1 cellular context compared by ENCODE assay signal in the genomic region with DNA sequence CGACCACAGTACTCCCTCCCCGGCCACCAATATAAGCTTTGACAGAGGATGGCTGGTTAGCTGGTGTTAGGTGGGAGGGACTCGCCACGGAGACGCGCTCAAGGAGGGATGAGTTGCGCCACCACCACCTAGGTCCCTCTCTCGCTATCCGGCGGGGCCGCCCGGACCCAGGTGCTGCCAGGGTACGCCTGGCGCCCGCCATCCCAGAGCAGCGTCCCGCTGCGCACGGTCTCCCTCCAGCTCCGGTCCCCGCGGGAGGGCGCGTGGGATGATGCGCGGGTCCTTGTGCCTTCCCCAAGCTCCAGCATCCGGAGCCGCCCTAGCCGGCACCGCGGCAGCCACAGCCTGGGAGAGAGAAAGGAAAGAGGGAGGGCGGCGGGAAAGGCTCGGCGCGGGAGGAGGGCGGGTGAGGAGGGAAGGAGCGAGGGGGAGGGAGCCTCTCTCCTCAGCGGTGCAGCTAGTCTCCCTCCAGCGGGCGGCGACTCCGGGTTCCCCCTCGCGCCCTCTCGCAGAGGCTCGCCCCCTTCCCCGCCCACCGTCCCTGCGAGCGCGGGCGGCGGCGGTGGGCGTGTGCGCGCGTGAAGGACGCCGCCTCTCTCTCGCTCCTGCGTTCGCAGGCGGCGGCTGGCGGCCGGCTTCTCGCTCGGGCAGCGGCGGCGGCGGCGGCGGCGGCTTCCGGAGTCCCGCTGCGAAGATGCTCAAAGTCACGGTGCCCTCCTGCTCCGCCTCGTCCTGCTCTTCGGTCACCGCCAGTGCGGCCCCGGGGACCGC.
TF ChIP-seq lines count a peak whose summit lies in the region.

A gene (plus strand): TSS at position 595 of the 771 bp plus-strand sequence. CDS start 100 bp downstream, at position 695.

TF ChIP-seq in GM12878, 131 proteins besides CTCF, POLR2A, EP300 and RAD21 (continued from another document and continues in another):
- TF ChIP-seq, protein P1, sequence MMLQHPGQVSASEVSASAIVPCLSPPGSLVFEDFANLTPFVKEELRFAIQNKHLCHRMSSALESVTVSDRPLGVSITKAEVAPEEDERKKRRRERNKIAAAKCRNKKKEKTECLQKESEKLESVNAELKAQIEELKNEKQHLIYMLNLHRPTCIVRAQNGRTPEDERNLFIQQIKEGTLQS (IDR thresholded peaks at IDR 0.05; ENCODE audit: borderline replicate concordance, extremely low read depth, low read depth, low read length): no peak
- TF ChIP-seq RCOR1 (conservative IDR thresholded peaks at IDR 0.05; ENCODE audit: low read depth, low read length): no peak
- no peak for TF ChIP-seq KDM1A (IDR thresholded peaks at IDR 0.05; ENCODE audit: borderline replicate concordance)
- no peak for TF ChIP-seq MYC (IDR thresholded peaks at IDR 0.05; ENCODE audit: insufficient read depth, insufficient read length, insufficient replicate concordance, low read length, severe bottlenecking)
- TF ChIP-seq SUZ12 (IDR thresholded peaks at IDR 0.05; ENCODE audit: unreplicated experiment): no peak
- TF ChIP-seq CHD2 (IDR thresholded peaks at IDR 0.05; ENCODE audit: borderline replicate concordance, low read depth, low read length): no peak
- TF ChIP-seq, protein P2, sequence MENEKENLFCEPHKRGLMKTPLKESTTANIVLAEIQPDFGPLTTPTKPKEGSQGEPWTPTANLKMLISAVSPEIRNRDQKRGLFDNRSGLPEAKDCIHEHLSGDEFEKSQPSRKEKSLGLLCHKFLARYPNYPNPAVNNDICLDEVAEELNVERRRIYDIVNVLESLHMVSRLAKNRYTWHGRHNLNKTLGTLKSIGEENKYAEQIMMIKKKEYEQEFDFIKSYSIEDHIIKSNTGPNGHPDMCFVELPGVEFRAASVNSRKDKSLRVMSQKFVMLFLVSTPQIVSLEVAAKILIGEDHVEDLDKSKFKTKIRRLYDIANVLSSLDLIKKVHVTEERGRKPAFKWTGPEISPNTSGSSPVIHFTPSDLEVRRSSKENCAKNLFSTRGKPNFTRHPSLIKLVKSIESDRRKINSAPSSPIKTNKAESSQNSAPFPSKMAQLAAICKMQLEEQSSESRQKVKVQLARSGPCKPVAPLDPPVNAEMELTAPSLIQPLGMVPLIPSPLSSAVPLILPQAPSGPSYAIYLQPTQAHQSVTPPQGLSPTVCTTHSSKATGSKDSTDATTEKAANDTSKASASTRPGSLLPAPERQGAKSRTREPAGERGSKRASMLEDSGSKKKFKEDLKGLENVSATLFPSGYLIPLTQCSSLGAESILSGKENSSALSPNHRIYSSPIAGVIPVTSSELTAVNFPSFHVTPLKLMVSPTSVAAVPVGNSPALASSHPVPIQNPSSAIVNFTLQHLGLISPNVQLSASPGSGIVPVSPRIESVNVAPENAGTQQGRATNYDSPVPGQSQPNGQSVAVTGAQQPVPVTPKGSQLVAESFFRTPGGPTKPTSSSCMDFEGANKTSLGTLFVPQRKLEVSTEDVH (IDR thresholded peaks at IDR 0.05; ENCODE audit: low read depth, partially characterized antibody): no peak
- TF ChIP-seq ZBED1 (IDR thresholded peaks at IDR 0.05; ENCODE audit: borderline replicate concordance): no peak
- no peak for TF ChIP-seq NR2C1 (IDR thresholded peaks at IDR 0.05)
- TF ChIP-seq, protein P3, sequence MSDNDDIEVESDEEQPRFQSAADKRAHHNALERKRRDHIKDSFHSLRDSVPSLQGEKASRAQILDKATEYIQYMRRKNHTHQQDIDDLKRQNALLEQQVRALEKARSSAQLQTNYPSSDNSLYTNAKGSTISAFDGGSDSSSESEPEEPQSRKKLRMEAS (IDR thresholded peaks at IDR 0.05; ENCODE audit: low read depth, low read length): no peak
- no peak for TF ChIP-seq YBX1 (IDR thresholded peaks at IDR 0.05)
- no peak for TF ChIP-seq STAT1 (conservative IDR thresholded peaks at IDR 0.05)
- TF ChIP-seq, protein P4, sequence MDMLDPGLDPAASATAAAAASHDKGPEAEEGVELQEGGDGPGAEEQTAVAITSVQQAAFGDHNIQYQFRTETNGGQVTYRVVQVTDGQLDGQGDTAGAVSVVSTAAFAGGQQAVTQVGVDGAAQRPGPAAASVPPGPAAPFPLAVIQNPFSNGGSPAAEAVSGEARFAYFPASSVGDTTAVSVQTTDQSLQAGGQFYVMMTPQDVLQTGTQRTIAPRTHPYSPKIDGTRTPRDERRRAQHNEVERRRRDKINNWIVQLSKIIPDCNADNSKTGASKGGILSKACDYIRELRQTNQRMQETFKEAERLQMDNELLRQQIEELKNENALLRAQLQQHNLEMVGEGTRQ (IDR thresholded peaks at IDR 0.05; ENCODE audit: borderline replicate concordance, low read depth, low read length): no peak
- TF ChIP-seq NR2C2 (IDR thresholded peaks at IDR 0.05; ENCODE audit: borderline replicate concordance, control insufficient read depth, insufficient read length, low read depth): no peak
- no peak for TF ChIP-seq SPI1 (IDR thresholded peaks at IDR 0.05; ENCODE audit: borderline replicate concordance, insufficient read depth, low read depth, low read length)
- no peak for TF ChIP-seq NRF1 (conservative IDR thresholded peaks at IDR 0.05; ENCODE audit: low read depth, low read length)
- TF ChIP-seq PAX5 (IDR thresholded peaks at IDR 0.05; ENCODE audit: borderline replicate concordance, low read depth, low read length): no peak
- peak; percentile 21; the same call in 1 of the 2 replicates for TF ChIP-seq SMC3 (IDR thresholded peaks at IDR 0.05; ENCODE audit: borderline replicate concordance, low read length)
- TF ChIP-seq, protein P5, sequence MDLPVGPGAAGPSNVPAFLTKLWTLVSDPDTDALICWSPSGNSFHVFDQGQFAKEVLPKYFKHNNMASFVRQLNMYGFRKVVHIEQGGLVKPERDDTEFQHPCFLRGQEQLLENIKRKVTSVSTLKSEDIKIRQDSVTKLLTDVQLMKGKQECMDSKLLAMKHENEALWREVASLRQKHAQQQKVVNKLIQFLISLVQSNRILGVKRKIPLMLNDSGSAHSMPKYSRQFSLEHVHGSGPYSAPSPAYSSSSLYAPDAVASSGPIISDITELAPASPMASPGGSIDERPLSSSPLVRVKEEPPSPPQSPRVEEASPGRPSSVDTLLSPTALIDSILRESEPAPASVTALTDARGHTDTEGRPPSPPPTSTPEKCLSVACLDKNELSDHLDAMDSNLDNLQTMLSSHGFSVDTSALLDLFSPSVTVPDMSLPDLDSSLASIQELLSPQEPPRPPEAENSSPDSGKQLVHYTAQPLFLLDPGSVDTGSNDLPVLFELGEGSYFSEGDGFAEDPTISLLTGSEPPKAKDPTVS (IDR thresholded peaks at IDR 0.05; ENCODE audit: low read depth, low read length): no peak
- TF ChIP-seq SP1 (IDR thresholded peaks at IDR 0.05; ENCODE audit: low read depth, low read length): no peak
- TF ChIP-seq EZH2 (IDR thresholded peaks at IDR 0.05; ENCODE audit: borderline replicate concordance, control insufficient read depth, low read depth, low read length): no peak
- TF ChIP-seq MXI1 (IDR thresholded peaks at IDR 0.05; ENCODE audit: low read depth, low read length): no peak; the same call in 1 of the 2 replicates
- no peak for TF ChIP-seq HDAC2 (IDR thresholded peaks at IDR 0.05)
- TF ChIP-seq TCF7 (IDR thresholded peaks at IDR 0.05; ENCODE audit: borderline replicate concordance): no peak
- no peak for TF ChIP-seq NFIC (IDR thresholded peaks at IDR 0.05; ENCODE audit: low read depth, low read length)
- no peak for TF ChIP-seq POLR2AphosphoS2 (IDR thresholded peaks at IDR 0.05; ENCODE audit: low read depth, low read length)
- TF ChIP-seq, protein P6, sequence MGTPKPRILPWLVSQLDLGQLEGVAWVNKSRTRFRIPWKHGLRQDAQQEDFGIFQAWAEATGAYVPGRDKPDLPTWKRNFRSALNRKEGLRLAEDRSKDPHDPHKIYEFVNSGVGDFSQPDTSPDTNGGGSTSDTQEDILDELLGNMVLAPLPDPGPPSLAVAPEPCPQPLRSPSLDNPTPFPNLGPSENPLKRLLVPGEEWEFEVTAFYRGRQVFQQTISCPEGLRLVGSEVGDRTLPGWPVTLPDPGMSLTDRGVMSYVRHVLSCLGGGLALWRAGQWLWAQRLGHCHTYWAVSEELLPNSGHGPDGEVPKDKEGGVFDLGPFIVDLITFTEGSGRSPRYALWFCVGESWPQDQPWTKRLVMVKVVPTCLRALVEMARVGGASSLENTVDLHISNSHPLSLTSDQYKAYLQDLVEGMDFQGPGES (IDR thresholded peaks at IDR 0.05): no peak
- TF ChIP-seq, protein P7, sequence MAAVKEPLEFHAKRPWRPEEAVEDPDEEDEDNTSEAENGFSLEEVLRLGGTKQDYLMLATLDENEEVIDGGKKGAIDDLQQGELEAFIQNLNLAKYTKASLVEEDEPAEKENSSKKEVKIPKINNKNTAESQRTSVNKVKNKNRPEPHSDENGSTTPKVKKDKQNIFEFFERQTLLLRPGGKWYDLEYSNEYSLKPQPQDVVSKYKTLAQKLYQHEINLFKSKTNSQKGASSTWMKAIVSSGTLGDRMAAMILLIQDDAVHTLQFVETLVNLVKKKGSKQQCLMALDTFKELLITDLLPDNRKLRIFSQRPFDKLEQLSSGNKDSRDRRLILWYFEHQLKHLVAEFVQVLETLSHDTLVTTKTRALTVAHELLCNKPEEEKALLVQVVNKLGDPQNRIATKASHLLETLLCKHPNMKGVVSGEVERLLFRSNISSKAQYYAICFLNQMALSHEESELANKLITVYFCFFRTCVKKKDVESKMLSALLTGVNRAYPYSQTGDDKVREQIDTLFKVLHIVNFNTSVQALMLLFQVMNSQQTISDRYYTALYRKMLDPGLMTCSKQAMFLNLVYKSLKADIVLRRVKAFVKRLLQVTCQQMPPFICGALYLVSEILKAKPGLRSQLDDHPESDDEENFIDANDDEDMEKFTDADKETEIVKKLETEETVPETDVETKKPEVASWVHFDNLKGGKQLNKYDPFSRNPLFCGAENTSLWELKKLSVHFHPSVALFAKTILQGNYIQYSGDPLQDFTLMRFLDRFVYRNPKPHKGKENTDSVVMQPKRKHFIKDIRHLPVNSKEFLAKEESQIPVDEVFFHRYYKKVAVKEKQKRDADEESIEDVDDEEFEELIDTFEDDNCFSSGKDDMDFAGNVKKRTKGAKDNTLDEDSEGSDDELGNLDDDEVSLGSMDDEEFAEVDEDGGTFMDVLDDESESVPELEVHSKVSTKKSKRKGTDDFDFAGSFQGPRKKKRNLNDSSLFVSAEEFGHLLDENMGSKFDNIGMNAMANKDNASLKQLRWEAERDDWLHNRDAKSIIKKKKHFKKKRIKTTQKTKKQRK (IDR thresholded peaks at IDR 0.05; ENCODE audit: low read depth, low read length): no peak
- TF ChIP-seq IKZF2 (IDR thresholded peaks at IDR 0.05): peak; percentile 63 to 75
- TF ChIP-seq RFX5 (IDR thresholded peaks at IDR 0.05; ENCODE audit: low read depth, low read length): no peak
- TF ChIP-seq, protein P8, sequence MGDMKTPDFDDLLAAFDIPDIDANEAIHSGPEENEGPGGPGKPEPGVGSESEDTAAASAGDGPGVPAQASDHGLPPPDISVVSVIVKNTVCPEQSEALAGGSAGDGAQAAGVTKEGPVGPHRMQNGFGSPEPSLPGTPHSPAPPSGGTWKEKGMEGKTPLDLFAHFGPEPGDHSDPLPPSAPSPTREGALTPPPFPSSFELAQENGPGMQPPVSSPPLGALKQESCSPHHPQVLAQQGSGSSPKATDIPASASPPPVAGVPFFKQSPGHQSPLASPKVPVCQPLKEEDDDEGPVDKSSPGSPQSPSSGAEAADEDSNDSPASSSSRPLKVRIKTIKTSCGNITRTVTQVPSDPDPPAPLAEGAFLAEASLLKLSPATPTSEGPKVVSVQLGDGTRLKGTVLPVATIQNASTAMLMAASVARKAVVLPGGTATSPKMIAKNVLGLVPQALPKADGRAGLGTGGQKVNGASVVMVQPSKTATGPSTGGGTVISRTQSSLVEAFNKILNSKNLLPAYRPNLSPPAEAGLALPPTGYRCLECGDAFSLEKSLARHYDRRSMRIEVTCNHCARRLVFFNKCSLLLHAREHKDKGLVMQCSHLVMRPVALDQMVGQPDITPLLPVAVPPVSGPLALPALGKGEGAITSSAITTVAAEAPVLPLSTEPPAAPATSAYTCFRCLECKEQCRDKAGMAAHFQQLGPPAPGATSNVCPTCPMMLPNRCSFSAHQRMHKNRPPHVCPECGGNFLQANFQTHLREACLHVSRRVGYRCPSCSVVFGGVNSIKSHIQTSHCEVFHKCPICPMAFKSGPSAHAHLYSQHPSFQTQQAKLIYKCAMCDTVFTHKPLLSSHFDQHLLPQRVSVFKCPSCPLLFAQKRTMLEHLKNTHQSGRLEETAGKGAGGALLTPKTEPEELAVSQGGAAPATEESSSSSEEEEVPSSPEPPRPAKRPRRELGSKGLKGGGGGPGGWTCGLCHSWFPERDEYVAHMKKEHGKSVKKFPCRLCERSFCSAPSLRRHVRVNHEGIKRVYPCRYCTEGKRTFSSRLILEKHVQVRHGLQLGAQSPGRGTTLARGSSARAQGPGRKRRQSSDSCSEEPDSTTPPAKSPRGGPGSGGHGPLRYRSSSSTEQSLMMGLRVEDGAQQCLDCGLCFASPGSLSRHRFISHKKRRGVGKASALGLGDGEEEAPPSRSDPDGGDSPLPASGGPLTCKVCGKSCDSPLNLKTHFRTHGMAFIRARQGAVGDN (IDR thresholded peaks at IDR 0.05): peak; percentile 62; the same call in 1 of the 2 replicates
- TF ChIP-seq, protein P9, sequence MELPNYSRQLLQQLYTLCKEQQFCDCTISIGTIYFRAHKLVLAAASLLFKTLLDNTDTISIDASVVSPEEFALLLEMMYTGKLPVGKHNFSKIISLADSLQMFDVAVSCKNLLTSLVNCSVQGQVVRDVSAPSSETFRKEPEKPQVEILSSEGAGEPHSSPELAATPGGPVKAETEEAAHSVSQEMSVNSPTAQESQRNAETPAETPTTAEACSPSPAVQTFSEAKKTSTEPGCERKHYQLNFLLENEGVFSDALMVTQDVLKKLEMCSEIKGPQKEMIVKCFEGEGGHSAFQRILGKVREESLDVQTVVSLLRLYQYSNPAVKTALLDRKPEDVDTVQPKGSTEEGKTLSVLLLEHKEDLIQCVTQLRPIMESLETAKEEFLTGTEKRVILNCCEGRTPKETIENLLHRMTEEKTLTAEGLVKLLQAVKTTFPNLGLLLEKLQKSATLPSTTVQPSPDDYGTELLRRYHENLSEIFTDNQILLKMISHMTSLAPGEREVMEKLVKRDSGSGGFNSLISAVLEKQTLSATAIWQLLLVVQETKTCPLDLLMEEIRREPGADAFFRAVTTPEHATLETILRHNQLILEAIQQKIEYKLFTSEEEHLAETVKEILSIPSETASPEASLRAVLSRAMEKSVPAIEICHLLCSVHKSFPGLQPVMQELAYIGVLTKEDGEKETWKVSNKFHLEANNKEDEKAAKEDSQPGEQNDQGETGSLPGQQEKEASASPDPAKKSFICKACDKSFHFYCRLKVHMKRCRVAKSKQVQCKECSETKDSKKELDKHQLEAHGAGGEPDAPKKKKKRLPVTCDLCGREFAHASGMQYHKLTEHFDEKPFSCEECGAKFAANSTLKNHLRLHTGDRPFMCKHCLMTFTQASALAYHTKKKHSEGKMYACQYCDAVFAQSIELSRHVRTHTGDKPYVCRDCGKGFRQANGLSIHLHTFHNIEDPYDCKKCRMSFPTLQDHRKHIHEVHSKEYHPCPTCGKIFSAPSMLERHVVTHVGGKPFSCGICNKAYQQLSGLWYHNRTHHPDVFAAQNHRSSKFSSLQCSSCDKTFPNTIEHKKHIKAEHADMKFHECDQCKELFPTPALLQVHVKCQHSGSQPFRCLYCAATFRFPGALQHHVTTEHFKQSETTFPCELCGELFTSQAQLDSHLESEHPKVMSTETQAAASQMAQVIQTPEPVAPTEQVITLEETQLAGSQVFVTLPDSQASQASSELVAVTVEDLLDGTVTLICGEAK (IDR thresholded peaks at IDR 0.05; ENCODE audit: borderline replicate concordance): no peak
- TF ChIP-seq NBN (IDR thresholded peaks at IDR 0.05): peak; percentile 42; the same call in 1 of the 2 replicates
